In the genomic region with DNA sequence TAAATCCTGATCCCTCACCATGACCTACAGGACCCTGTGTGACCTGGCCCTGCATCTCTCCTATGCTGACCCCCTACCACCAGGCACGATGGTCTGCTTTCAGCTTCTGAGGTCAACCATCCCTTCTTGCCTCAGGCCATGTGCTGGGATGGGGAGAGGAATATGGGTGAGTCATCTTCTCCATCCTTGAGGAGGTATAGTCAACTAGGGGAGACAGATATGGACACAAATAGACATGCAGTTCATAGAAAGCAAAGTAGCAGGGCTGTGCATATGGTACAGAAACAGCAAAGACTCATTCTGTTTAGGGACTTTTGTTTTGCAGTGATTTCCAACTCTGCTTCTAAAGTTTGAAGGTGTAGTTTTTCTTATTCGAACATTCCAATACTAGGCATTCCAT, we compare ENCODE assay signal across 10 cellular contexts.
DNase-seq lines count a peak whose midpoint lies in the region; ATAC-seq and TF ChIP-seq lines count a peak whose summit lies in the region.
"Had no signal": no experiment of that assay in that cellular context is flagged by ENCODE, and none has a peak within 500 bp of the region (broad histone marks: within the 10 kb centered on the region; RNA-seq: fewer than 3 reads in every experiment).

No MANE protein-coding gene starts in this region.

- intact Hi-C loops in posterior vena cava (cut with DNase I) = no loop called here

- peak; percentile 15 for ATAC-seq in GM21723 (IDR thresholded peaks at IDR 0.05; ENCODE audit: unreplicated experiment)
- ATAC-seq: left cardiac atrium had no signal

- TF ChIP-seq CTCF in fibroblast of mammary gland (conservative IDR thresholded peaks at IDR 0.05; ENCODE audit: control insufficient read depth, insufficient read depth, low read depth, low read length) (no peak), GM20000 (IDR thresholded peaks at IDR 0.05; ENCODE audit: extremely low read depth, missing control alignments) (no peak)

- H3K4me3 ChIP-seq in fibroblast of mammary gland (ENCODE audit: control insufficient read depth, low read depth, low read length) = no peak overlapping the region

- DNase-seq in EH (ENCODE audit: low read depth) = peak; percentile 81
- DNase-seq in NCI-H226 = peak; percentile 71
- peak; percentile 41 for DNase-seq in fibroblast of mammary gland (ENCODE audit: low read depth)
- no peak for DNase-seq in GOT3 (lab: John Stamatoyannopoulos, UW)
- DNase-seq in GM20000 (ENCODE audit: low spot score) = no peak
- DNase-seq in posterior vena cava (ENCODE audit: low spot score) = no peak
- no peak for DNase-seq in iPS-NIHi7 (ENCODE audit: extremely low spot score)
- DNase-seq: left cardiac atrium, Right ventricle myocardium superior had no signal

Comparison
In these comparisons a context has a peak if more than half of its experiments do, and no peak if none do; other contexts are left out.
1. DNase-seq: peak in EH (single experiment), NCI-H226 (single experiment) and fibroblast of mammary gland (single experiment); none in GOT3 (single experiment), GM20000 (single experiment), posterior vena cava (single experiment) and iPS-NIHi7 (single experiment).